ENCODE assay signal across 1 cellular context in the genomic region with DNA sequence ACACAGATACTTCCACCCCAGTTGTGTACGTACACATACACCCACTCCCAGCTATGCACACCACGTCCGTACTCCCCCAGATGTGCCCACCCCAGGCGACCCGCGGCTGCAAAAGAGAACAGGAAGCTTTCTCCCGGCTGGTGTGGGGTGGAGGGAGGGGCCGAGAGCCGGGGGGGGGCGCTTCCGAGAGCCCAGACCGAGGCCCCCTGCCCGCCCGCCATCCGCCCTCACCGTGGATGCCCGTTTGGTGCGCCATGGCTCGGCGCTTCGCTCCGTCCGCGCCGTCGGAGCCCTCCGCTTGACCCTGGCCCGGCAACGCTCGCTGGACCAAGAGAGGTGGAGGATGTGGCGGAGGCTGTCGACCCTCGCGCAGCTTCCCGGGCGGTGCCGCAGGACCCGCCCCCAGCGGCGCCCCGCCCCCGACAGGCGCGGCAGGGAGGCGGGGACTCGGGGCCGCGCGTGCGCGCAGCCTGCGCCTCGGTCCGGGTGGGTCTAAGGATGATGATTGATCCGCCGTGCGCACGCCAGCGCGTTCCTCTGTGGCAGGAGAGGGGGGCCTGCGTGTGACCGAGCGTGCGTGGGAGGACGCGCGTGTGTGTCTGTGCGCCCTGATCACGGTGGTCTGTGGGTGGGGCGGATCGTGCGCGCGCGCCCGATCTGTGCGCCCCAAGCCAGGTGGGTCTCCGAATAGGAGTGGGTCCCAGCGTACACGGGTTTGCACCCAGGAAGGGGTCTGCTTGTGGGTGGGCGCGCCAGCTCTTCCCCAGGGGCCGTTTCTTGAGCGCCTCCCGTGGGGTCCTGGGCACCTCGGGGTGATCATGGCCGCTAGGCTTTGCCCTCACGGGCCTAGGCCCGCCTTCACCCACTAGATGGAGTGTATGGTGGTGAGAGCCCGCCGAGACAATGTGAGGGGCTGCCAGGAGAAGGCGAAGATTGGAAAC.
TF ChIP-seq lines count a peak whose summit lies in the region.

Gene TWF2, minus strand, starts transcription at position 398 of the 941 bp plus-strand sequence. Its CDS starts 142 bp downstream, at position 256.

TF ChIP-seq in HepG2, 621 proteins besides CTCF, POLR2A, EP300 and RAD21 (continued from another document and continues in another):
- no peak for TF ChIP-seq ZNF280D (CRISPR knock-in tag; IDR thresholded peaks at IDR 0.05)
- no peak for TF ChIP-seq NR2C2 (CRISPR knock-in tag; IDR thresholded peaks at IDR 0.05; ENCODE audit: borderline replicate concordance)
- TF ChIP-seq GZF1 (CRISPR knock-in tag; IDR thresholded peaks at IDR 0.05), result no peak; the same call in 1 of the 2 replicates
- TF ChIP-seq SRY (CRISPR knock-in tag; IDR thresholded peaks at IDR 0.05), result peak; percentile 66
- TF ChIP-seq HNRNPL (IDR thresholded peaks at IDR 0.05; ENCODE audit: low read depth, low read length), result peak; percentile 92
- TF ChIP-seq RARA (CRISPR knock-in tag; IDR thresholded peaks at IDR 0.05), result no peak
- TF ChIP-seq ZNF530 (CRISPR knock-in tag; IDR thresholded peaks at IDR 0.05; ENCODE audit: low read depth), result no peak
- TF ChIP-seq FOXC1 (CRISPR knock-in tag; IDR thresholded peaks at IDR 0.05; ENCODE audit: borderline replicate concordance), result peak; percentile 72; the same call in 1 of the 2 replicates
- peak; percentile 9 for TF ChIP-seq ZNF781 (CRISPR knock-in tag; IDR thresholded peaks at IDR 0.05; ENCODE audit: borderline replicate concordance, not compliant biosample characterization)
- 0 out of 2 replicates have a peak, but pooled peaks have one; percentile 49 for TF ChIP-seq ZBED4 (CRISPR knock-in tag; IDR thresholded peaks at IDR 0.05; ENCODE audit: borderline replicate concordance)
- TF ChIP-seq ZBTB38 (CRISPR knock-in tag; IDR thresholded peaks at IDR 0.05), result peak; percentile 53
- TF ChIP-seq ELF4 (CRISPR knock-in tag; IDR thresholded peaks at IDR 0.05; ENCODE audit: borderline replicate concordance), result no peak
- TF ChIP-seq SAP130 (CRISPR knock-in tag; IDR thresholded peaks at IDR 0.05; ENCODE audit: low read depth), result peak; percentile 80; the same call in 1 of the 2 replicates
- TF ChIP-seq YY1 (IDR thresholded peaks at IDR 0.05; ENCODE audit: insufficient read depth, insufficient replicate concordance, low read depth, low read length), result peak; percentile 80
- TF ChIP-seq MAZ (IDR thresholded peaks at IDR 0.05; ENCODE audit: borderline replicate concordance, low read depth, low read length), result no peak
- TF ChIP-seq MAZ (CRISPR knock-in tag; IDR thresholded peaks at IDR 0.05; ENCODE audit: low read depth), result peak; percentile 66
- TF ChIP-seq, protein P1, sequence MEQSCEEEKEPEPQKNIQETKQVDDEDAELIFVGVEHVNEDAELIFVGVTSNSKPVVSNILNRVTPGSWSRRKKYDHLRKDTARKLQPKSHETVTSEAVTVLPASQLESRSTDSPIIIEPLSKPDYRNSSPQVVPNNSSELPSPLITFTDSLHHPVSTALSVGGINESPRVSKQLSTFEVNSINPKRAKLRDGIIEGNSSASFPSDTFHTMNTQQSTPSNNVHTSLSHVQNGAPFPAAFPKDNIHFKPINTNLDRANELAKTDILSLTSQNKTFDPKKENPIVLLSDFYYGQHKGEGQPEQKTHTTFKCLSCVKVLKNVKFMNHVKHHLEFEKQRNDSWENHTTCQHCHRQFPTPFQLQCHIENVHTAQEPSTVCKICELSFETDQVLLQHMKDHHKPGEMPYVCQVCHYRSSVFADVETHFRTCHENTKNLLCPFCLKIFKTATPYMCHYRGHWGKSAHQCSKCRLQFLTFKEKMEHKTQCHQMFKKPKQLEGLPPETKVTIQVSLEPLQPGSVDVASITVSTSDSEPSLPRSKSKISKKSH (CRISPR knock-in tag; IDR thresholded peaks at IDR 0.05; ENCODE audit: borderline replicate concordance), result peak; percentile 54; the same call in 1 of the 2 replicates
- peak; percentile 42 for TF ChIP-seq IKZF4 (CRISPR knock-in tag; IDR thresholded peaks at IDR 0.05; ENCODE audit: borderline replicate concordance, low read depth, not compliant biosample characterization)
- no peak for TF ChIP-seq TEAD3 (CRISPR knock-in tag; optimal IDR thresholded peaks at IDR 0.05; ENCODE audit: borderline replicate concordance)
- TF ChIP-seq ZBTB39 (CRISPR knock-in tag; IDR thresholded peaks at IDR 0.05), result no peak
- peak; percentile 55; the same call in 1 of the 2 replicates for TF ChIP-seq SP5 (CRISPR knock-in tag; IDR thresholded peaks at IDR 0.05; ENCODE audit: borderline replicate concordance, low read depth)
- TF ChIP-seq GLMP (CRISPR knock-in tag; IDR thresholded peaks at IDR 0.05; ENCODE audit: borderline replicate concordance), result no peak
- TF ChIP-seq, protein P2, sequence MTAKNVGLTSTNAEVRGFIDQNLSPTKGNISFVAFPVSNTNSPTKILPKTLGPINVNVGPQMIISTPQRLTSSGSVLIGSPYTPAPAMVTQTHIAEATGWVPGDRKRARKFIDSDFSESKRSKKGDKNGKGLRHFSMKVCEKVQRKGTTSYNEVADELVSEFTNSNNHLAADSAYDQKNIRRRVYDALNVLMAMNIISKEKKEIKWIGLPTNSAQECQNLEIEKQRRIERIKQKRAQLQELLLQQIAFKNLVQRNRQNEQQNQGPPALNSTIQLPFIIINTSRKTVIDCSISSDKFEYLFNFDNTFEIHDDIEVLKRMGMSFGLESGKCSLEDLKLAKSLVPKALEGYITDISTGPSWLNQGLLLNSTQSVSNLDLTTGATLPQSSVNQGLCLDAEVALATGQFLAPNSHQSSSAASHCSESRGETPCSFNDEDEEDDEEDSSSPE (CRISPR knock-in tag; IDR thresholded peaks at IDR 0.05), result 0 out of 2 replicates have a peak, but pooled peaks have one; percentile 7
- no peak for TF ChIP-seq FLYWCH1 (CRISPR knock-in tag; IDR thresholded peaks at IDR 0.05)
- 0 out of 2 replicates have a peak, but pooled peaks have one; percentile 83 for TF ChIP-seq ZNF234 (CRISPR knock-in tag; conservative IDR thresholded peaks at IDR 0.05)
- TF ChIP-seq ZNF143 (CRISPR knock-in tag; IDR thresholded peaks at IDR 0.05), result 0 out of 2 replicates have a peak, but pooled peaks have one; percentile 34
- no peak for TF ChIP-seq HNRNPK (IDR thresholded peaks at IDR 0.05; ENCODE audit: low read depth, low read length, poor library complexity, severe bottlenecking)
- TF ChIP-seq ARID4A (CRISPR knock-in tag; IDR thresholded peaks at IDR 0.05; ENCODE audit: borderline replicate concordance), result peak; percentile 57; the same call in 1 of the 2 replicates
